1 cellular context compared by ENCODE assay signal in genomic region chr6:158026901-158027589, GRCh38.
TF ChIP-seq lines count a peak whose summit lies in the region.

No MANE protein-coding gene starts in this region.

TF ChIP-seq in GM23338, 12 proteins besides CTCF, POLR2A, EP300 and RAD21 (continued from another document):
- TF ChIP-seq, protein P1, sequence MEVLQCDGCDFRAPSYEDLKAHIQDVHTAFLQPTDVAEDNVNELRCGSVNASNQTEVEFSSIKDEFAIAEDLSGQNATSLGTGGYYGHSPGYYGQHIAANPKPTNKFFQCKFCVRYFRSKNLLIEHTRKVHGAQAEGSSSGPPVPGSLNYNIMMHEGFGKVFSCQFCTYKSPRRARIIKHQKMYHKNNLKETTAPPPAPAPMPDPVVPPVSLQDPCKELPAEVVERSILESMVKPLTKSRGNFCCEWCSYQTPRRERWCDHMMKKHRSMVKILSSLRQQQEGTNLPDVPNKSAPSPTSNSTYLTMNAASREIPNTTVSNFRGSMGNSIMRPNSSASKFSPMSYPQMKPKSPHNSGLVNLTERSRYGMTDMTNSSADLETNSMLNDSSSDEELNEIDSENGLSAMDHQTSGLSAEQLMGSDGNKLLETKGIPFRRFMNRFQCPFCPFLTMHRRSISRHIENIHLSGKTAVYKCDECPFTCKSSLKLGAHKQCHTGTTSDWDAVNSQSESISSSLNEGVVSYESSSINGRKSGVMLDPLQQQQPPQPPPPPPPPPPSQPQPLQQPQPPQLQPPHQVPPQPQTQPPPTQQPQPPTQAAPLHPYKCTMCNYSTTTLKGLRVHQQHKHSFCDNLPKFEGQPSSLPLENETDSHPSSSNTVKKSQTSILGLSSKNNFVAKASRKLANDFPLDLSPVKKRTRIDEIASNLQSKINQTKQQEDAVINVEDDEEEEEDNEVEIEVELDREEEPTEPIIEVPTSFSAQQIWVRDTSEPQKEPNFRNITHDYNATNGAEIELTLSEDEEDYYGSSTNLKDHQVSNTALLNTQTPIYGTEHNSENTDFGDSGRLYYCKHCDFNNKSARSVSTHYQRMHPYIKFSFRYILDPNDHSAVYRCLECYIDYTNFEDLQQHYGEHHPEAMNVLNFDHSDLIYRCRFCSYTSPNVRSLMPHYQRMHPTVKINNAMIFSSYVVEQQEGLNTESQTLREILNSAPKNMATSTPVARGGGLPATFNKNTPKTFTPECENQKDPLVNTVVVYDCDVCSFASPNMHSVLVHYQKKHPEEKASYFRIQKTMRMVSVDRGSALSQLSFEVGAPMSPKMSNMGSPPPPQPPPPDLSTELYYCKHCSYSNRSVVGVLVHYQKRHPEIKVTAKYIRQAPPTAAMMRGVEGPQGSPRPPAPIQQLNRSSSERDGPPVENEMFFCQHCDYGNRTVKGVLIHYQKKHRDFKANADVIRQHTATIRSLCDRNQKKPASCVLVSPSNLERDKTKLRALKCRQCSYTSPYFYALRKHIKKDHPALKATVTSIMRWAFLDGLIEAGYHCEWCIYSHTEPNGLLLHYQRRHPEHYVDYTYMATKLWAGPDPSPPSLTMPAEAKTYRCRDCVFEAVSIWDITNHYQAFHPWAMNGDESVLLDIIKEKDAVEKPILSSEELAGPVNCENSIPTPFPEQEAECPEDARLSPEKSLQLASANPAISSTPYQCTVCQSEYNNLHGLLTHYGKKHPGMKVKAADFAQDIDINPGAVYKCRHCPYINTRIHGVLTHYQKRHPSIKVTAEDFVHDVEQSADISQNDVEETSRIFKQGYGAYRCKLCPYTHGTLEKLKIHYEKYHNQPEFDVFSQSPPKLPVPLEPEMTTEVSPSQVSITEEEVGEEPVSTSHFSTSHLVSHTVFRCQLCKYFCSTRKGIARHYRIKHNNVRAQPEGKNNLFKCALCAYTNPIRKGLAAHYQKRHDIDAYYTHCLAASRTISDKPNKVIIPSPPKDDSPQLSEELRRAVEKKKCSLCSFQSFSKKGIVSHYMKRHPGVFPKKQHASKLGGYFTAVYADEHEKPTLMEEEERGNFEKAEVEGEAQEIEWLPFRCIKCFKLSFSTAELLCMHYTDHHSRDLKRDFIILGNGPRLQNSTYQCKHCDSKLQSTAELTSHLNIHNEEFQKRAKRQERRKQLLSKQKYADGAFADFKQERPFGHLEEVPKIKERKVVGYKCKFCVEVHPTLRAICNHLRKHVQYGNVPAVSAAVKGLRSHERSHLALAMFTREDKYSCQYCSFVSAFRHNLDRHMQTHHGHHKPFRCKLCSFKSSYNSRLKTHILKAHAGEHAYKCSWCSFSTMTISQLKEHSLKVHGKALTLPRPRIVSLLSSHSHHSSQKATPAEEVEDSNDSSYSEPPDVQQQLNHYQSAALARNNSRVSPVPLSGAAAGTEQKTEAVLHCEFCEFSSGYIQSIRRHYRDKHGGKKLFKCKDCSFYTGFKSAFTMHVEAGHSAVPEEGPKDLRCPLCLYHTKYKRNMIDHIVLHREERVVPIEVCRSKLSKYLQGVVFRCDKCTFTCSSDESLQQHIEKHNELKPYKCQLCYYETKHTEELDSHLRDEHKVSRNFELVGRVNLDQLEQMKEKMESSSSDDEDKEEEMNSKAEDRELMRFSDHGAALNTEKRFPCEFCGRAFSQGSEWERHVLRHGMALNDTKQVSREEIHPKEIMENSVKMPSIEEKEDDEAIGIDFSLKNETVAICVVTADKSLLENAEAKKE (CRISPR knock-in tag; IDR thresholded peaks at IDR 0.05): no peak
- TF ChIP-seq EZH2phosphoT487 (IDR thresholded peaks at IDR 0.05; ENCODE audit: unreplicated experiment) (no peak), EZH2 (IDR thresholded peaks at IDR 0.05; ENCODE audit: low read depth, unreplicated experiment) (no peak), JUNB (IDR thresholded peaks at IDR 0.05; ENCODE audit: unreplicated experiment) (no peak)
TF ChIP-seq in GM23338: peak in this region for 0.
